Comparison of ENCODE assay signal across 26 cellular contexts in the genomic region with DNA sequence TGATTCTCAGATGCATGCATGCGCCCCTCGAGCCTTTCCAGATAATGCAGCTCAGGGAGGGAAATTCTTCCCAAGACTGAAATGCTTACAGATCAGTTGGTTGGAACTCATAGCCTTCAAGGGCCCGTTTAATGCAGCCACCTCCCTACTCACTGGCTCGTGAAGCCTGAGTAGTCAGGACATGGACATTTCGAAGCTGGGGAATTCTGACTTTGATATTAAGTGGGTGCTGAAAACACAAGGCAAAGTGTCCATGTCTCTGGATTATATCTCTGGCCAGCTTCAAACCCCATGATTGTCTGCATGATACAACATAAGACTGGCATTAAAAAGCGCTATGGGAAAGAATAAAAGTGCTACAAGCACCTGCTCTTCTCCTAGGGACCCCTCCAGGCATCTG.
"Had no signal": no experiment of that assay in that cellular context is flagged by ENCODE, and none has a peak within 500 bp of the region (broad histone marks: within the 10 kb centered on the region; RNA-seq: fewer than 3 reads in every experiment).

No MANE protein-coding gene starts in this region.

- H3K27me3 ChIP-seq: neural progenitor cell, ovary, right lobe of liver, sigmoid colon, stomach, tibial artery, transverse colon, upper lobe of left lung, vagina had no signal

- H3K36me3 ChIP-seq: neural progenitor cell, ovary, right lobe of liver, sigmoid colon, stomach, thoracic aorta, tibial artery, transverse colon, upper lobe of left lung, vagina had no signal

- H3K27ac ChIP-seq: neural progenitor cell, ovary, parathyroid adenoma, psoas muscle, right lobe of liver, sigmoid colon, stomach, thoracic aorta, tibial artery, transverse colon, upper lobe of left lung, vagina had no signal

- H3K4me1 ChIP-seq: parathyroid adenoma, psoas muscle, right lobe of liver, sigmoid colon, stomach, tibial artery, transverse colon, upper lobe of left lung, vagina had no signal

- H3K27ac Mint-ChIP-seq: natural killer cell; nephron; neural progenitor cell; progenitor cell of endocrine pancreas; stimulated activated effector memory CD8-positive, alpha-beta T cell treated with anti-CD3 and anti-CD28 coated beads, Interleukin-12 subunit alpha, Interleukin-12 subunit beta, amount 100 ng/mL, for 72 hours; stimulated activated naive B cell treated with anti-CD40 and anti-IgM and Interleukin-4, amounts not matched to agents 10 μg/mL and 1 μg/mL and 100 μg/mL, for 72 hours; stimulated activated naive CD8-positive, alpha-beta T cell treated with anti-CD3 and anti-CD28 coated beads, Interleukin-15, Interleukin-2, amounts not matched to agents 100 ng/mL and 50 ng/mL, for 24 hours had no signal

- H3K9ac ChIP-seq: neural progenitor cell, parathyroid adenoma had no signal

- H3K4me1 Mint-ChIP-seq: natural killer cell; neural progenitor cell; stimulated activated effector memory CD8-positive, alpha-beta T cell treated with anti-CD3 and anti-CD28 coated beads, Interleukin-12 subunit alpha, Interleukin-12 subunit beta, amount 100 ng/mL, for 72 hours; stimulated activated naive B cell treated with anti-CD40 and anti-IgM and Interleukin-4, amounts not matched to agents 10 μg/mL and 1 μg/mL and 100 μg/mL, for 72 hours had no signal

- H3K9me3 Mint-ChIP-seq: natural killer cell; nephron; neural progenitor cell; stimulated activated effector memory CD8-positive, alpha-beta T cell treated with anti-CD3 and anti-CD28 coated beads, Interleukin-12 subunit alpha, Interleukin-12 subunit beta, amount 100 ng/mL, for 72 hours; stimulated activated naive B cell treated with anti-CD40 and anti-IgM and Interleukin-4, amounts not matched to agents 10 μg/mL and 1 μg/mL and 100 μg/mL, for 72 hours; stimulated activated naive CD8-positive, alpha-beta T cell treated with anti-CD3 and anti-CD28 coated beads, Interleukin-15, Interleukin-2, amounts not matched to agents 100 ng/mL and 50 ng/mL, for 24 hours had no signal

- H3K36me3 Mint-ChIP-seq: natural killer cell; neural progenitor cell; stimulated activated effector memory CD8-positive, alpha-beta T cell treated with anti-CD3 and anti-CD28 coated beads, Interleukin-12 subunit alpha, Interleukin-12 subunit beta, amount 100 ng/mL, for 72 hours; stimulated activated naive B cell treated with anti-CD40 and anti-IgM and Interleukin-4, amounts not matched to agents 10 μg/mL and 1 μg/mL and 100 μg/mL, for 72 hours had no signal

- H3K4me3 ChIP-seq: neural progenitor cell, ovary, psoas muscle, right lobe of liver, sigmoid colon, stomach, thoracic aorta, tibial artery, transverse colon, upper lobe of left lung, vagina had no signal

- ATAC-seq: natural killer cell; psoas muscle; right cardiac atrium; right lobe of liver; stimulated activated effector memory CD8-positive, alpha-beta T cell treated with anti-CD3 and anti-CD28 coated beads, Interleukin-12 subunit alpha, Interleukin-12 subunit beta, amount 100 ng/mL, for 72 hours; stimulated activated naive B cell treated with anti-CD40 and anti-IgM and Interleukin-4, amounts not matched to agents 10 μg/mL and 1 μg/mL and 100 μg/mL, for 72 hours had no signal

- DNase-seq: natural killer cell; occipital lobe; ovary; psoas muscle; right lobe of liver; sigmoid colon; small intestine; stimulated activated CD4-positive, alpha-beta T cell treated with anti-CD3 and anti-CD28 coated beads, Interleukin-15, amount 100 ng/mL, for 24 hours; stimulated activated CD4-positive, alpha-beta T cell treated with anti-CD3 and anti-CD28 coated beads, Interleukin-2, amount 100 ng/mL, for 24 hours; stimulated activated CD4-positive, alpha-beta T cell treated with anti-CD3 and anti-CD28 coated beads, Interleukin-2, amount 100 ng/mL, for 48 hours; stimulated activated CD4-positive, alpha-beta T cell treated with anti-CD3 and anti-CD28 coated beads, Interleukin-4, amount 100 ng/mL, for 24 hours; stimulated activated naive B cell treated with anti-CD40 and anti-IgM and Interleukin-4, amounts not matched to agents 10 μg/mL and 1 μg/mL and 100 μg/mL, for 72 hours; stimulated activated naive CD4-positive, alpha-beta T cell treated with Interleukin-2 at 50 U/mL for 16 hours; stomach; tibial artery; transverse colon; upper lobe of left lung had no signal

- H3K4me3 Mint-ChIP-seq: natural killer cell; nephron; neural progenitor cell; stimulated activated effector memory CD8-positive, alpha-beta T cell treated with anti-CD3 and anti-CD28 coated beads, Interleukin-12 subunit alpha, Interleukin-12 subunit beta, amount 100 ng/mL, for 72 hours; stimulated activated naive B cell treated with anti-CD40 and anti-IgM and Interleukin-4, amounts not matched to agents 10 μg/mL and 1 μg/mL and 100 μg/mL, for 72 hours; stimulated activated naive CD8-positive, alpha-beta T cell treated with anti-CD3 and anti-CD28 coated beads, Interleukin-15, Interleukin-2, amounts not matched to agents 100 ng/mL and 50 ng/mL, for 24 hours had no signal

- H3K9me3 ChIP-seq: ovary, psoas muscle, right lobe of liver, sigmoid colon, stomach, thoracic aorta, tibial artery, transverse colon, upper lobe of left lung, vagina had no signal
